In genomic region chr1:109113787-109114568, GRCh38 we compare ENCODE assay signal across 8 cellular contexts. TPM values are rescaled to one million over a fixed set of nuclear protein-coding genes. Genes with fewer than 3 reads are reported as not detected.
A peak's percentile ranks its signal among the peaks of the same experiment; 100 is the strongest.
DNase-seq lines count a peak whose midpoint lies in the region; ATAC-seq, FAIRE-seq and TF ChIP-seq lines count a peak whose summit lies in the region.

Gene ELAPOR1 (plus strand): TSS chr1:109114115. CDS start chr1:109114184, 69 bp downstream.

- H3K27me3 Mint-ChIP-seq in IgD-negative memory B cell: peaks cover 33% of the 10 kb centered on the region

- H3K9me3 Mint-ChIP-seq in IgD-negative memory B cell: peaks cover 0 to 3% (median 0%) of the 10 kb centered on the region in 3 donors

- peaks cover 3% of the 10 kb centered on the region for H3K36me3 Mint-ChIP-seq in IgD-negative memory B cell

- in situ Hi-C loops in astrocyte of the cerebellum (cut with HindIII; ENCODE audit: low sequenced_read_pairs): no loop called here

- no peaks in the 10 kb centered on the region for H3K4me1 ChIP-seq in small intestine (ENCODE audit: control insufficient read depth in 2 of 2, insufficient read depth in 1 of 2, low read depth in 1 of 2, low read length in 1 of 2)

- H3K4me3 ChIP-seq in astrocyte of the cerebellum (ENCODE audit: low read depth, low read length): peak within 1 kb of the TSS; percentile 22
- peak within 1 kb of the TSS; percentile 52 for H3K4me3 ChIP-seq in iPS-18c (ENCODE audit: insufficient read depth, low read depth, low read length)
- H3K4me3 ChIP-seq in small intestine (ENCODE audit: low read depth in 1 of 2, low read length in 2 of 2): peak within 1 kb of the TSS in 1 of 2 donors; percentile 54

- WGBS in small intestine, 3 donors: 0 to 1% (median 1%) methylated on average over 48 to 56 of the region's 56 CpGs

- ATAC-seq in GM19035 (IDR thresholded peaks at IDR 0.05; ENCODE audit: unreplicated experiment) (peak; percentile 50), GM21390 (IDR thresholded peaks at IDR 0.05; ENCODE audit: unreplicated experiment) (no peak)

- H3K9me3 ChIP-seq in iPS-18c (ENCODE audit: control insufficient read depth, insufficient read depth, low read length): no peaks in the 10 kb centered on the region
- H3K9me3 ChIP-seq in small intestine (ENCODE audit: control insufficient read depth, low read depth): no peaks in the 10 kb centered on the region

- peak within 1 kb of the TSS in 1 of 2 donors; percentile 6 for H3K27ac ChIP-seq in small intestine (ENCODE audit: low read depth in 1 of 2, low read length in 1 of 2)

- no peak for TF ChIP-seq CTCF in astrocyte of the cerebellum (IDR thresholded peaks at IDR 0.05; ENCODE audit: low read depth, low read length, missing control alignments)

- H3K4me1 Mint-ChIP-seq in IgD-negative memory B cell: peaks cover 11 to 21% (median 13%) of the 10 kb centered on the region in 3 donors

- no peaks in the 10 kb centered on the region for H3K36me3 ChIP-seq in small intestine (ENCODE audit: control insufficient read depth in 2 of 2, insufficient read depth in 2 of 2, low read length in 2 of 2)

- peak within 1 kb of the TSS; percentile 91 to 98 (median 98) for H3K27ac Mint-ChIP-seq in IgD-negative memory B cell

- DNase-seq in T-helper 22 cell (ENCODE audit: low read depth): peak; percentile 94
- DNase-seq in astrocyte of the cerebellum (ENCODE audit: low read depth): no peak
- DNase-seq in small intestine: peak; percentile 87
- no peak for DNase-seq in UCSD-AML1 (lab: John Stamatoyannopoulos, UW; ENCODE audit: unreplicated experiment)

- peak within 1 kb of the TSS; percentile 84 to 97 (median 89) for H3K4me3 Mint-ChIP-seq in IgD-negative memory B cell

- no peak for FAIRE-seq in small intestine (lab: Jason Lieb, UNC)

- no peaks in the 10 kb centered on the region for H3K27me3 ChIP-seq in small intestine (ENCODE audit: control insufficient read depth in 2 of 2, insufficient read depth in 2 of 2, low read length in 2 of 2)

RNA-seq across cellular contexts. Expression of gene ELAPOR1, which starts in this region (rescaled TPM):
- 1.0 TPM for polyA plus RNA-seq in IgD-negative memory B cell
- 10 to 100 TPM in 1 of 3 donors, 1 to 10 TPM in 2; 3.8 to 75.3 (median 5.9) TPM for polyA plus RNA-seq in small intestine

Comparison
In these comparisons a context has a peak if more than half of its experiments do, and no peak if none do; other contexts are left out.
1. DNase-seq: peak in T-helper 22 cell (single experiment) and small intestine (single experiment); none in astrocyte of the cerebellum (single experiment) and UCSD-AML1 (single experiment).